In the genomic region with DNA sequence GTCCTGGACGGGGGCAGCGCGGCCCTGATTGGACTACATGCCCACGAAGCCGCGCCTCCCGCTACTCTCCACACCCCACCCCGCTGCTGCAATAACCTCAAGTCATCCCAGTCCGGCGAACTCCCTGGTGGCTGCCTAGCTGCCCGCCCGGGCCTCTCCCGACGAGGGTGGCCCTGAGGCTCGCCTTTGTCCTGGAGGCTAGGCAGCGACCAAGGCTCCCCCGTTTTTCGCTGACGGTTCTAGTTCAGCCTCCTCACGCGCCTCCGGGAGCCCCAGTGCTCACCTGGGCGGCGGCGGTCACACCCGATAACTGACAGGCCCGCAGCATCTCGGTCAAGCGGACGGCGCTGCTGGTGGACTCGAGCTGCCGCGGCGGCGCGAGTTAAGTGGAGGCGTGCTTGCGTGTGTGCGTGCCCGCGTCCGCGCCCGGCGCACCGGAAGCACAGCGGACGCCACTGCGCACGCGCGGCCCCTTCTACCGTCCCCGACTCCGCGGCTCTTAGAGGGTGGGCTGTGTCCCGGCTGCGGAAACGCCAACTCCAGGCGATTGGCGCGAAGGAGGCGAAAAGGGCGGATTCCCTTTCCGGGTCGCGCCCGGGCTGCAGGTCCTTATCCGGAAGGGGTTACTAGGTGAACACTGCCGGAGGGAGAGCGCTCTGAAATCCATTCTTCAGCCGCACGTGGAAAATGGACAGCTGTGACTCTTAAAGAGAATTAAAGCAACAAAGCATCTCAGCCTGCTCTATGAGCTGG, we compare ENCODE assay signal across 8 cellular contexts. TPM values are rescaled to one million over a fixed set of nuclear protein-coding genes. Genes with fewer than 3 reads are reported as not detected.
DNase-seq lines count a peak whose midpoint lies in the region; ATAC-seq and TF ChIP-seq lines count a peak whose summit lies in the region.

IMMT (minus strand) TSS at position 408 of the 753 bp plus-strand sequence; CDS start at position 328, 80 bp downstream.

- H3K27me3 ChIP-seq in DND-41 (ENCODE audit: insufficient read depth, low read length, poor library complexity), result no peaks in the 10 kb centered on the region
- H3K27me3 ChIP-seq in GM23248 (replicated peaks; ENCODE audit: insufficient read depth), result no peaks in the 10 kb centered on the region

- 0 to 1% methylated on average over 71 to 72 of the region's 74 CpGs for WGBS in GM23248 (ENCODE audit: low coverage in 1 of 2, low lambda C conversion rate in 2 of 2, missing lambda C conversion rate in 2 of 2), 2 experiments

- H3K4me3 ChIP-seq in DND-41 (ENCODE audit: low read depth in 1 of 2, low read length in 2 of 2) (peak within 1 kb of the TSS; percentile 73 to 79), GM23248 (peak within 1 kb of the TSS; percentile 96), fibroblast of mammary gland (ENCODE audit: control insufficient read depth, low read depth, low read length) (peak within 1 kb of the TSS; percentile 87)

- H3K36me3 ChIP-seq in DND-41 (ENCODE audit: insufficient read depth, low read length) (peaks cover 21% of the 10 kb centered on the region), GM23248 (ENCODE audit: low read depth) (no peaks in the 10 kb centered on the region)

- H4K20me1 ChIP-seq in DND-41 (ENCODE audit: insufficient read depth, low read length), result peaks cover 42% of the 10 kb centered on the region
- H4K20me1 ChIP-seq in GM23248 (ENCODE audit: insufficient read depth), result no peaks in the 10 kb centered on the region

- peaks cover 56% of the 10 kb centered on the region for H3K36me3 Mint-ChIP-seq in activated T-helper 17 cell treated with anti-CD3 and anti-CD28 coated beads, Interleukin-2, amount 50 U/mL, for 72 hours (ENCODE audit: low read depth)
- H3K36me3 Mint-ChIP-seq in natural killer cell, result no peaks in the 10 kb centered on the region

- H3K9me3 Mint-ChIP-seq in activated T-helper 17 cell treated with anti-CD3 and anti-CD28 coated beads, Interleukin-2, amount 50 U/mL, for 72 hours, result no peaks in the 10 kb centered on the region
- no peaks in the 10 kb centered on the region for H3K9me3 Mint-ChIP-seq in natural killer cell

- peak within 1 kb of the TSS; percentile 94 for H3K27ac Mint-ChIP-seq in activated T-helper 17 cell treated with anti-CD3 and anti-CD28 coated beads, Interleukin-2, amount 50 U/mL, for 72 hours
- peak within 1 kb of the TSS; percentile 97 for H3K27ac Mint-ChIP-seq in natural killer cell

- H3K9me3 ChIP-seq in DND-41 (ENCODE audit: insufficient read depth, low read length, severe bottlenecking), result no peaks in the 10 kb centered on the region
- no peaks in the 10 kb centered on the region for H3K9me3 ChIP-seq in GM23248 (ENCODE audit: low read depth)

- H3K27ac ChIP-seq in DND-41 (ENCODE audit: low read length), result peak within 1 kb of the TSS; percentile 98
- peak within 1 kb of the TSS; percentile 99 for H3K27ac ChIP-seq in GM23248

- H3K4me1 ChIP-seq in DND-41 (ENCODE audit: insufficient read depth, low read length), result peaks cover 59% of the 10 kb centered on the region
- peaks cover 13% of the 10 kb centered on the region for H3K4me1 ChIP-seq in GM23248 (ENCODE audit: insufficient read depth)

- peaks cover 28% of the 10 kb centered on the region for H3K4me1 Mint-ChIP-seq in activated T-helper 17 cell treated with anti-CD3 and anti-CD28 coated beads, Interleukin-2, amount 50 U/mL, for 72 hours
- peaks cover 54 to 61% of the 10 kb centered on the region in 2 donors for H3K4me1 Mint-ChIP-seq in natural killer cell

- H3K4me2 ChIP-seq in DND-41 (ENCODE audit: insufficient read depth, low read length) (peak within 1 kb of the TSS; percentile 96), GM23248 (ENCODE audit: unreplicated experiment) (peak within 1 kb of the TSS; percentile 82)

- peak within 1 kb of the TSS; percentile 98 for H3K4me3 Mint-ChIP-seq in activated T-helper 17 cell treated with anti-CD3 and anti-CD28 coated beads, Interleukin-2, amount 50 U/mL, for 72 hours
- peak within 1 kb of the TSS; percentile 97 for H3K4me3 Mint-ChIP-seq in natural killer cell

- H3F3A ChIP-seq in GM23248 (ENCODE audit: insufficient read depth), result peaks cover 31% of the 10 kb centered on the region

- H3K9ac ChIP-seq in DND-41 (ENCODE audit: low read depth, low read length) (peak within 1 kb of the TSS; percentile 97), GM23248 (peak within 1 kb of the TSS; percentile 98)

- peak within 1 kb of the TSS; percentile 88 for H2AFZ ChIP-seq in DND-41 (ENCODE audit: low read depth, low read length)
- peak within 1 kb of the TSS; percentile 86 for H2AFZ ChIP-seq in GM23248

- ATAC-seq in DND-41 (ENCODE audit: insufficient read depth, low read depth) (peak; percentile 91), natural killer cell (peak; percentile 88 to 97 (median 91))
- ATAC-seq in activated T-helper 17 cell treated with anti-CD3 and anti-CD28 coated beads, Interleukin-2, amount 50 U/mL, for 72 hours (replicated peaks), result peak; percentile 93

- TF ChIP-seq CTCF in DND-41 (IDR thresholded peaks at IDR 0.05; ENCODE audit: borderline replicate concordance, extremely low read depth, low read length, poor library complexity, severe bottlenecking), result no peak
- no peak for TF ChIP-seq CTCF in fibroblast of mammary gland (conservative IDR thresholded peaks at IDR 0.05; ENCODE audit: control insufficient read depth, insufficient read depth, low read depth, low read length)
- TF ChIP-seq CTCF in natural killer cell (IDR thresholded peaks at IDR 0.05), result no peak

- intact Hi-C loops in natural killer cell (cut with micrococcal nuclease), result loop anchor here (1.0 to 10.0 kb wide), 4 partner anchors 88 to 310 kb away; partner anchors contain the start of genes POLR1A, PTCD3 and ST3GAL5

- H3K79me2 ChIP-seq in DND-41 (ENCODE audit: insufficient read depth, low read length), result peaks cover 68% of the 10 kb centered on the region
- H3K79me2 ChIP-seq in GM23248 (ENCODE audit: insufficient read depth), result peaks cover 59% of the 10 kb centered on the region

- DNase-seq in DND-41, result peak; percentile 97
- peak; percentile 100 for DNase-seq in GM23248
- peak; percentile 95 for DNase-seq in Kasumi-1 (lab: John Stamatoyannopoulos, UW)
- DNase-seq in RPMI8226, result peak; percentile 96
- DNase-seq in fibroblast of mammary gland (ENCODE audit: low read depth), result peak; percentile 95
- DNase-seq in natural killer cell, result peak; percentile 86
- peak; percentile 94 for DNase-seq in stimulated activated naive CD4-positive, alpha-beta T cell treated with Interleukin-2 at 50 U/mL for 16 hours (lab: John Stamatoyannopoulos, UW)

- in situ Hi-C loops in GM23248 (cut with MboI), result no loop called here

- H3K9me2 ChIP-seq in GM23248 (ENCODE audit: insufficient read depth), result no peaks in the 10 kb centered on the region

- H3K27me3 Mint-ChIP-seq in activated T-helper 17 cell treated with anti-CD3 and anti-CD28 coated beads, Interleukin-2, amount 50 U/mL, for 72 hours, result no peaks in the 10 kb centered on the region
- H3K27me3 Mint-ChIP-seq in natural killer cell (ENCODE audit: low read depth in 2 of 2), result no peaks in the 10 kb centered on the region

RNA-seq across cellular contexts. Expression of gene IMMT, which starts in this region (rescaled TPM):
- total RNA-seq in GM23248 (2014; rRNA removed; shearing (Covaris generic)), result 46.4 and 60.4 TPM in 2 replicates
- 75.4 and 76.3 TPM in 2 replicates for polyA plus RNA-seq in GM23248 (2016; fragmentation: Nextera tagmentation; extraction: Ambion mirVana)
- total RNA-seq in activated T-helper 17 cell treated with anti-CD3 and anti-CD28 coated beads, Interleukin-2, amount 50 U/mL, for 72 hours, result 100 to 1,000 TPM; 138 to 163 TPM
- total RNA-seq in natural killer cell, result 10 to 100 TPM; 54.5 to 62.6 (median 59.0) TPM

Comparison
In these comparisons a context has a peak if more than half of its experiments do, and no peak if none do; other contexts are left out.
1. Peak in every context shown above with its lines: DNase-seq, ATAC-seq, H3K4me3 ChIP-seq and H3K27ac ChIP-seq.